Comparison of ENCODE assay signal across 24 cellular contexts in genomic region chr2:181762000-181762399, GRCh38.
"Had no signal": no experiment of that assay in that cellular context is flagged by ENCODE, and none has a peak within 500 bp of the region (broad histone marks: within the 10 kb centered on the region; RNA-seq: fewer than 3 reads in every experiment).

No MANE protein-coding gene starts in this region.

- DNase-seq: colonic mucosa; dermis blood vessel endothelial cell; effector memory CD4-positive, alpha-beta T cell; hypothalamus; immature natural killer cell; midbrain; naive thymus-derived CD4-positive, alpha-beta T cell; sigmoid colon; stimulated activated CD4-positive, alpha-beta T cell treated with anti-CD3 and anti-CD28 coated beads, Interleukin-2, amount 100 ng/mL, for 24 hours; stimulated activated CD4-positive, alpha-beta T cell treated with anti-CD3 and anti-CD28 coated beads, Interleukin-4, amount 100 ng/mL, for 24 hours; stimulated activated naive CD4-positive, alpha-beta T cell treated with Interleukin-2 at 50 U/mL for 16 hours; stomach; thyroid gland; trophoblast cell had no signal

- H3K27me3 ChIP-seq: colonic mucosa, esophagus muscularis mucosa, neural progenitor cell, right atrium auricular region, sigmoid colon, stomach, thyroid gland, vagina had no signal

- H3K4me3 ChIP-seq: colonic mucosa, esophagus muscularis mucosa, lung, neural progenitor cell, prostate gland, right atrium auricular region, sigmoid colon, stomach, thyroid gland, vagina had no signal

- H2AFZ ChIP-seq: neural progenitor cell had no signal

- H3K27ac ChIP-seq: colonic mucosa, esophagus muscularis mucosa, neural progenitor cell, prostate gland, right atrium auricular region, sigmoid colon, stomach, thyroid gland, vagina had no signal

- H3K4me1 ChIP-seq: colonic mucosa, esophagus muscularis mucosa, prostate gland, right atrium auricular region, sigmoid colon, thyroid gland had no signal

- H3K36me3 ChIP-seq: colonic mucosa, esophagus muscularis mucosa, neural progenitor cell, prostate gland, right atrium auricular region, sigmoid colon, stomach, thyroid gland, vagina had no signal

- H3K9me3 ChIP-seq: colonic mucosa, esophagus muscularis mucosa, prostate gland, right atrium auricular region, sigmoid colon, stomach, thyroid gland, vagina had no signal

- ATAC-seq: naive thymus-derived CD4-positive, alpha-beta T cell; stimulated activated effector memory CD8-positive, alpha-beta T cell treated with anti-CD3 and anti-CD28 coated beads, Interleukin-12 subunit alpha, Interleukin-12 subunit beta, amount 100 ng/mL, for 72 hours had no signal

- FAIRE-seq: endothelial cell of umbilical vein, frontal cortex, keratinocyte had no signal

- H3K9ac ChIP-seq: neural progenitor cell had no signal

- H3K4me2 ChIP-seq: neural progenitor cell had no signal
